In the genomic region with DNA sequence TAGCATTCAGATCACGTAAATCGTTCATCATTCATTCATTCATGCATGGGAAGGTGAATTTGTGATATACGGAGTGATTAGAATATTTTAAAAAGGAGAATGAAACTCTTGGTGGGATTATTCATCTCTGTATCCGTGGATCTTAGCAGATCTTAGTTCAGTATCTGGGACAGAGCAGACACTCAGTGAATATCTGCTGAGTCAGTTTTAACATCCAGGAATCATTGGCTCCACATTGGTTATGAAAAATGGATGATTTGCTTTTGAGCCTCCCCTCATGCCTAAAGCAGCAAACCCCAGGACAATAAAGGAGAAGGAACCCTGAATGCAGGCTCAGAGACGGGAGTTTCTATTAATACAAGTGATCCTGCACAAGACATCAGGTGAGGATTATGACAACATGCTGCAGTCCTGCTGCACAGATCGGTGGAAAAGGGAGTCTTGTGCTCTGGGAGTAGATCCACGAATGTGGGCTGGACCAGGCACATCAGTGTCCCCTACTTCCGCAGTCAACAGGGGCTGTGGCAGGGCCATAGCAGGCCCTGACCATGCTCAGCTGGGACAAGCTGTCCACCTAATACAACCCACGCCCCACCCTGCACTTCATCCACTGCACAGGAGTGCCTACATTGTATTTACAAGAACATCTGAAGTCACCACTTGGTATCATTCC, we compare ENCODE assay signal across 22 cellular contexts. TPM values are rescaled to one million over a fixed set of nuclear protein-coding genes. Genes with fewer than 3 reads are reported as not detected.
DNase-seq lines count a peak whose midpoint lies in the region; TF ChIP-seq lines count a peak whose summit lies in the region.
"Had no signal": no experiment of that assay in that cellular context is flagged by ENCODE, and none has a peak within 500 bp of the region (broad histone marks: within the 10 kb centered on the region; RNA-seq: fewer than 3 reads in every experiment).

No MANE protein-coding gene starts in this region.

- no peaks in the 10 kb centered on the region for H3K36me3 Mint-ChIP-seq in activated CD4-positive, alpha-beta T cell treated with anti-CD3 and anti-CD28 coated beads, Interleukin-2, amount 10 ng/mL, durations not matched to agents 24 days and 14 days (ENCODE audit: low read depth)
- H3K36me3 Mint-ChIP-seq in type B pancreatic cell: no peaks in the 10 kb centered on the region
- H3K36me3 Mint-ChIP-seq: CD4-positive, CD25-positive, alpha-beta regulatory T cell; CD8-positive, alpha-beta memory T cell; IgD-negative memory B cell had no signal

- no peak overlapping the region for H2AFZ ChIP-seq in hepatocyte
- H2AFZ ChIP-seq: GM23248 had no signal

- H3K4me3 ChIP-seq in hepatocyte (no peak overlapping the region), suprapubic skin (no peak overlapping the region)
- H3K4me3 ChIP-seq: BLaER1 treated with 17β-estradiol and CSF1 and Interleukin-3, amounts not matched to agents 10 nM and 100 nM; GM12878; GM23248; HAP-1 had no signal

- H3K4me3 Mint-ChIP-seq in activated CD4-positive, alpha-beta T cell treated with anti-CD3 and anti-CD28 coated beads, Interleukin-2, amount 10 ng/mL, durations not matched to agents 24 days and 14 days: no peak overlapping the region
- no peak overlapping the region for H3K4me3 Mint-ChIP-seq in type B pancreatic cell
- H3K4me3 Mint-ChIP-seq: B cell; CD4-positive, CD25-positive, alpha-beta regulatory T cell; CD8-positive, alpha-beta memory T cell; IgD-negative memory B cell had no signal

- no peak overlapping the region for H3K27ac Mint-ChIP-seq in activated CD4-positive, alpha-beta T cell treated with anti-CD3 and anti-CD28 coated beads, Interleukin-2, amount 10 ng/mL, durations not matched to agents 24 days and 14 days
- H3K27ac Mint-ChIP-seq in type B pancreatic cell: peak overlapping the region; percentile 29
- H3K27ac Mint-ChIP-seq: B cell; CD4-positive, CD25-positive, alpha-beta regulatory T cell; CD8-positive, alpha-beta memory T cell; IgD-negative memory B cell had no signal

- no peak overlapping the region for H3K4me2 ChIP-seq in hepatocyte
- H3K4me2 ChIP-seq: BLaER1 treated with 17β-estradiol and CSF1 and Interleukin-3, amounts not matched to agents 10 nM and 100 nM had no signal

- TF ChIP-seq CTCF in C4-2B (conservative IDR thresholded peaks at IDR 0.05): no peak
- no peak for TF ChIP-seq CTCF in hepatocyte (IDR thresholded peaks at IDR 0.05; ENCODE audit: poor library complexity)
- TF ChIP-seq CTCF in type B pancreatic cell (conservative IDR thresholded peaks at IDR 0.05): no peak
- no peak for TF ChIP-seq CTCF in suprapubic skin (IDR thresholded peaks at IDR 0.05)

- H3K9me2 ChIP-seq in hepatocyte (replicated peaks; ENCODE audit: insufficient read depth): no peaks in the 10 kb centered on the region

- WGBS in hepatocyte (ENCODE audit: low lambda C conversion rate, missing lambda C conversion rate): 92% methylated on average over 9 of the region's 9 CpGs
- 92% methylated on average over 9 of the region's 9 CpGs for WGBS in suprapubic skin

- DNase-seq in activated CD4-positive, alpha-beta T cell treated with anti-CD3 and anti-CD28 coated beads, Interleukin-2, amount 10 ng/mL, durations not matched to agents 24 days and 14 days: peak; percentile 42
- no peak for DNase-seq in activated CD4-positive, alpha-beta T cell treated with anti-CD3 and anti-CD28 coated beads for 1 hour
- DNase-seq in hepatocyte (ENCODE audit: low spot score): no peak
- DNase-seq in type B pancreatic cell (ENCODE audit: extremely low spot score, unreplicated experiment): no peak
- no peak for DNase-seq in NCI-H1436 treated with DMSO at 0.1 percent for 48 hours (lab: John Stamatoyannopoulos, UW)
- DNase-seq in suprapubic skin (ENCODE audit: low spot score in 2 of 2): no peak
- DNase-seq in HK-2 (ENCODE audit: unreplicated experiment): no peak
- DNase-seq: 8988T; CD4-positive, CD25-positive, alpha-beta regulatory T cell; CD8-positive, alpha-beta memory T cell; COR-L47; DMS 273 treated with DMSO at 0.1 percent for 48 hours; DND-41; EL; GM23248 had no signal

- H3K9me3 Mint-ChIP-seq in activated CD4-positive, alpha-beta T cell treated with anti-CD3 and anti-CD28 coated beads, Interleukin-2, amount 10 ng/mL, durations not matched to agents 24 days and 14 days: no peaks in the 10 kb centered on the region
- H3K9me3 Mint-ChIP-seq in type B pancreatic cell: no peaks in the 10 kb centered on the region
- H3K9me3 Mint-ChIP-seq: CD8-positive, alpha-beta memory T cell; IgD-negative memory B cell had no signal

- no peaks in the 10 kb centered on the region for H4K20me1 ChIP-seq in hepatocyte (ENCODE audit: insufficient read depth, poor library complexity, severe bottlenecking)
- H4K20me1 ChIP-seq: BLaER1 treated with 17β-estradiol and CSF1 and Interleukin-3, amounts not matched to agents 10 nM and 100 nM had no signal

- peaks cover 20% of the 10 kb centered on the region for H3K27me3 Mint-ChIP-seq in activated CD4-positive, alpha-beta T cell treated with anti-CD3 and anti-CD28 coated beads, Interleukin-2, amount 10 ng/mL, durations not matched to agents 24 days and 14 days
- no peaks in the 10 kb centered on the region for H3K27me3 Mint-ChIP-seq in type B pancreatic cell

- H3K79me2 ChIP-seq in hepatocyte: no peaks in the 10 kb centered on the region

- H3K36me3 ChIP-seq in hepatocyte (replicated peaks; ENCODE audit: insufficient read depth, low read depth) (no peaks in the 10 kb centered on the region), suprapubic skin (no peaks in the 10 kb centered on the region)
- H3K36me3 ChIP-seq: BLaER1 treated with 17β-estradiol and CSF1 and Interleukin-3, amounts not matched to agents 10 nM and 100 nM; HAP-1 had no signal

- no peak for TF ChIP-seq EP300 in suprapubic skin (IDR thresholded peaks at IDR 0.05)

- no peaks in the 10 kb centered on the region for H3K27me3 ChIP-seq in hepatocyte
- H3K27me3 ChIP-seq in suprapubic skin: no peaks in the 10 kb centered on the region
- H3K27me3 ChIP-seq: BLaER1 treated with 17β-estradiol and CSF1 and Interleukin-3, amounts not matched to agents 10 nM and 100 nM had no signal

- no peaks in the 10 kb centered on the region for H3K9me3 ChIP-seq in hepatocyte (ENCODE audit: low read depth)
- no peaks in the 10 kb centered on the region for H3K9me3 ChIP-seq in suprapubic skin
- H3K9me3 ChIP-seq: BLaER1 treated with 17β-estradiol and CSF1 and Interleukin-3, amounts not matched to agents 10 nM and 100 nM; HAP-1 had no signal

- H3K4me1 ChIP-seq in hepatocyte (ENCODE audit: insufficient read depth) (peaks cover 11% of the 10 kb centered on the region), suprapubic skin (peaks cover 4% of the 10 kb centered on the region)
- H3K4me1 ChIP-seq: HAP-1 had no signal

- intact Hi-C loops in activated CD4-positive, alpha-beta T cell treated with anti-CD3 and anti-CD28 coated beads, Interleukin-2, amount 10 ng/mL, durations not matched to agents 24 days and 14 days (cut with micrococcal nuclease): no loop called here

- peak overlapping the region; percentile 3; the same call in 1 of the 2 replicates for H3K27ac ChIP-seq in C4-2B
- peak overlapping the region; percentile 2 for H3K27ac ChIP-seq in hepatocyte
- H3K27ac ChIP-seq in suprapubic skin: no peak overlapping the region
- H3K27ac ChIP-seq: BLaER1 treated with 17β-estradiol and CSF1 and Interleukin-3, amounts not matched to agents 10 nM and 100 nM; GM23248; HL-60 had no signal

- H3K4me1 Mint-ChIP-seq in activated CD4-positive, alpha-beta T cell treated with anti-CD3 and anti-CD28 coated beads, Interleukin-2, amount 10 ng/mL, durations not matched to agents 24 days and 14 days: peaks cover 3% of the 10 kb centered on the region
- H3K4me1 Mint-ChIP-seq in type B pancreatic cell (ENCODE audit: unreplicated experiment): no peaks in the 10 kb centered on the region
- H3K4me1 Mint-ChIP-seq: B cell; CD4-positive, CD25-positive, alpha-beta regulatory T cell; CD8-positive, alpha-beta memory T cell had no signal

- TF ChIP-seq POLR2A in suprapubic skin (IDR thresholded peaks at IDR 0.05): no peak

RNA-seq across cellular contexts. Expression of a gene that starts 26.9 kb away (rescaled TPM):
- total RNA-seq in activated CD4-positive, alpha-beta T cell treated with anti-CD3 and anti-CD28 coated beads, Interleukin-2, amount 10 ng/mL, durations not matched to agents 24 days and 14 days: 44.7 and 47.4 TPM in 2 replicates
- 11.8 and 13.6 TPM in 2 replicates for total RNA-seq in hepatocyte
- polyA plus RNA-seq in hepatocyte: 2.7 and 4.3 TPM in 2 replicates
- total RNA-seq in type B pancreatic cell (ENCODE audit: low replicate concordance): 15.8 and 28.6 TPM in 2 replicates
- total RNA-seq in suprapubic skin: 10 to 100 TPM in 3 of 4 donors, 1 to 10 TPM in 1; 8.1 to 22.1 (median 16.4) TPM
